33 cellular contexts compared by ENCODE assay signal in genomic region chr13:50812242-50812641, GRCh38. TPM values are rescaled to one million over a fixed set of nuclear protein-coding genes. Genes with fewer than 3 reads are reported as not detected.
"Had no signal": no experiment of that assay in that cellular context is flagged by ENCODE, and none has a peak within 500 bp of the region (broad histone marks: within the 10 kb centered on the region; RNA-seq: fewer than 3 reads in every experiment).

No MANE protein-coding gene starts in this region.

- H3K4me3 ChIP-seq: esophagus muscularis mucosa, heart right ventricle, left lung, lung, pancreas, prostate gland, sigmoid colon, stomach, thyroid gland, upper lobe of left lung, vagina had no signal

- H3K4me1 Mint-ChIP-seq: central memory CD8-positive, alpha-beta T cell had no signal

- H3K9me3 ChIP-seq: esophagus muscularis mucosa, heart right ventricle, left lung, pancreas, prostate gland, sigmoid colon, stomach, thyroid gland, upper lobe of left lung, vagina had no signal

- H3K27me3 Mint-ChIP-seq: activated CD4-positive, alpha-beta T cell treated with anti-CD3 and anti-CD28 coated beads, Interleukin-2, amount 10 ng/mL, durations not matched to agents 24 days and 14 days; activated naive CD8-positive, alpha-beta T cell treated with anti-CD3 and anti-CD28 coated beads, Interleukin-2, amount 50 U/mL, for 24 hours; activated T-cell treated with anti-CD3 and anti-CD28 coated beads, Interleukin-2, amount 50 U/mL, for 24 hours; central memory CD8-positive, alpha-beta T cell; dendritic cell treated with granulocyte-macrophage colony-stimulating factor and Interleukin-4, amounts not matched to agents 40 ng/mL and 50 ng/mL, for 4 days had no signal

- DNase-seq: activated CD4-positive, alpha-beta memory T cell treated with anti-CD3 and anti-CD28 coated beads for 36 hours; activated CD4-positive, alpha-beta T cell treated with anti-CD3 and anti-CD28 coated beads, Interleukin-2, amount 10 ng/mL, durations not matched to agents 24 days and 14 days; activated CD8-positive, alpha-beta memory T cell treated with anti-CD3 and anti-CD28 coated beads, Interleukin-2, amount 50 U/mL, for 48 hours; activated gamma-delta T cell; activated naive CD4-positive, alpha-beta T cell treated with anti-CD3 and anti-CD28 coated beads, Interleukin-2, amount 10 ng/mL, durations not matched to agents 7 days and 5 days; activated naive CD8-positive, alpha-beta T cell treated with anti-CD3 and anti-CD28 coated beads, Interleukin-2, amount 50 U/mL, for 24 hours; activated T-cell treated with anti-CD3 and anti-CD28 coated beads, Interleukin-2, amount 50 U/mL, for 24 hours; amygdala; effector CD4-positive, alpha-beta T cell; foreskin melanocyte; heart right ventricle; left lung; nucleus accumbens; pancreas; retina; sigmoid colon; small intestine; stimulated activated CD4-positive, alpha-beta T cell treated with anti-CD3 and anti-CD28 coated beads, Interleukin-4, amount 100 ng/mL, for 24 hours; stomach; T-helper 9 cell; thyroid gland; upper lobe of left lung had no signal

- ATAC-seq: activated CD4-positive, CD25-positive, alpha-beta regulatory T cell treated with anti-CD3 and anti-CD28 coated beads, Interleukin-2, amount 50 U/mL, for 24 hours; activated naive CD8-positive, alpha-beta T cell treated with anti-CD3 and anti-CD28 coated beads, Interleukin-2, amount 50 U/mL, for 24 hours; heart right ventricle; left lung; pancreas; stimulated activated effector memory CD8-positive, alpha-beta T cell treated with anti-CD3 and anti-CD28 coated beads, Interleukin-12 subunit alpha, Interleukin-12 subunit beta, amount 100 ng/mL, for 72 hours had no signal

- H3K9me3 Mint-ChIP-seq: activated CD4-positive, alpha-beta memory T cell treated with anti-CD3 and anti-CD28 coated beads for 36 hours; activated naive CD4-positive, alpha-beta T cell treated with anti-CD3 and anti-CD28 coated beads, Interleukin-2, amount 10 ng/mL, durations not matched to agents 7 days and 5 days; activated naive CD8-positive, alpha-beta T cell treated with anti-CD3 and anti-CD28 coated beads, Interleukin-2, amount 50 U/mL, for 24 hours; activated T-cell treated with anti-CD3 and anti-CD28 coated beads, Interleukin-2, amount 50 U/mL, for 24 hours; central memory CD8-positive, alpha-beta T cell; dendritic cell treated with granulocyte-macrophage colony-stimulating factor and Interleukin-4, amounts not matched to agents 40 ng/mL and 50 ng/mL, for 4 days; stimulated activated effector memory CD8-positive, alpha-beta T cell treated with anti-CD3 and anti-CD28 coated beads, Interleukin-12 subunit alpha, Interleukin-12 subunit beta, amount 100 ng/mL, for 72 hours had no signal

- H3K4me1 ChIP-seq: left lung, prostate gland, sigmoid colon, stomach, thyroid gland, upper lobe of left lung, vagina had no signal

- H3K36me3 Mint-ChIP-seq: activated CD4-positive, alpha-beta memory T cell treated with anti-CD3 and anti-CD28 coated beads for 36 hours; activated naive CD4-positive, alpha-beta T cell treated with anti-CD3 and anti-CD28 coated beads, Interleukin-2, amount 10 ng/mL, durations not matched to agents 7 days and 5 days; stimulated activated effector memory CD8-positive, alpha-beta T cell treated with anti-CD3 and anti-CD28 coated beads, Interleukin-12 subunit alpha, Interleukin-12 subunit beta, amount 100 ng/mL, for 72 hours had no signal

- H3K27ac ChIP-seq: esophagus muscularis mucosa, heart right ventricle, left lung, pancreas, prostate gland, sigmoid colon, thyroid gland, upper lobe of left lung, vagina, VCaP had no signal

- H3K27ac Mint-ChIP-seq: activated CD4-positive, alpha-beta memory T cell treated with anti-CD3 and anti-CD28 coated beads for 36 hours; activated CD4-positive, alpha-beta T cell treated with anti-CD3 and anti-CD28 coated beads, Interleukin-2, amount 10 ng/mL, durations not matched to agents 24 days and 14 days; activated naive CD4-positive, alpha-beta T cell treated with anti-CD3 and anti-CD28 coated beads, Interleukin-2, amount 10 ng/mL, durations not matched to agents 7 days and 5 days; activated naive CD8-positive, alpha-beta T cell treated with anti-CD3 and anti-CD28 coated beads, Interleukin-2, amount 50 U/mL, for 24 hours; activated T-cell treated with anti-CD3 and anti-CD28 coated beads, Interleukin-2, amount 50 U/mL, for 24 hours; dendritic cell treated with granulocyte-macrophage colony-stimulating factor and Interleukin-4, amounts not matched to agents 40 ng/mL and 50 ng/mL, for 4 days; stimulated activated effector memory CD8-positive, alpha-beta T cell treated with anti-CD3 and anti-CD28 coated beads, Interleukin-12 subunit alpha, Interleukin-12 subunit beta, amount 100 ng/mL, for 72 hours had no signal

- H3K36me3 ChIP-seq: esophagus muscularis mucosa, heart right ventricle, left lung, pancreas, prostate gland, sigmoid colon, stomach, thyroid gland, upper lobe of left lung, vagina had no signal

- H3K27me3 ChIP-seq: esophagus muscularis mucosa, heart right ventricle, left lung, pancreas, sigmoid colon, stomach, thyroid gland, upper lobe of left lung, vagina had no signal

- H3K4me3 Mint-ChIP-seq: activated CD4-positive, alpha-beta memory T cell treated with anti-CD3 and anti-CD28 coated beads for 36 hours; activated CD4-positive, alpha-beta T cell treated with anti-CD3 and anti-CD28 coated beads, Interleukin-2, amount 10 ng/mL, durations not matched to agents 24 days and 14 days; activated naive CD4-positive, alpha-beta T cell treated with anti-CD3 and anti-CD28 coated beads, Interleukin-2, amount 10 ng/mL, durations not matched to agents 7 days and 5 days; activated naive CD8-positive, alpha-beta T cell treated with anti-CD3 and anti-CD28 coated beads, Interleukin-2, amount 50 U/mL, for 24 hours; activated T-cell treated with anti-CD3 and anti-CD28 coated beads, Interleukin-2, amount 50 U/mL, for 24 hours; central memory CD8-positive, alpha-beta T cell; dendritic cell treated with granulocyte-macrophage colony-stimulating factor and Interleukin-4, amounts not matched to agents 40 ng/mL and 50 ng/mL, for 4 days; stimulated activated effector memory CD8-positive, alpha-beta T cell treated with anti-CD3 and anti-CD28 coated beads, Interleukin-12 subunit alpha, Interleukin-12 subunit beta, amount 100 ng/mL, for 72 hours had no signal

RNA-seq across cellular contexts. Expression of gene DLEU7, which starts 31.2 kb away (rescaled TPM):
- total RNA-seq: activated CD4-positive, alpha-beta memory T cell treated with anti-CD3 and anti-CD28 coated beads for 36 hours; activated CD4-positive, alpha-beta T cell treated with anti-CD3 and anti-CD28 coated beads, Interleukin-2, amount 10 ng/mL, durations not matched to agents 24 days and 14 days; bronchial epithelial cell; glomerular endothelial cell; stomach; vagina had no signal
